ENCODE assay signal across 1 cellular context in genomic region chr5:108481355-108481931, GRCh38.
TF ChIP-seq lines count a peak whose summit lies in the region.

No MANE protein-coding gene starts in this region.

TF ChIP-seq in WTC11, 78 proteins besides CTCF, POLR2A, EP300 and RAD21 (continued from another document):
- TF ChIP-seq ZNF532 (CRISPR knock-in tag; IDR thresholded peaks at IDR 0.05; ENCODE audit: borderline replicate concordance) (no peak), FOXJ3 (CRISPR knock-in tag; IDR thresholded peaks at IDR 0.05; ENCODE audit: borderline replicate concordance) (no peak)
